8 cellular contexts compared by ENCODE assay signal in genomic region chr20:54207743-54208491, GRCh38. TPM values are rescaled to one million over a fixed set of nuclear protein-coding genes. Genes with fewer than 3 reads are reported as not detected.
DNase-seq lines count a peak whose midpoint lies in the region; ATAC-seq and TF ChIP-seq lines count a peak whose summit lies in the region.

TSS of gene PFDN4 (plus strand) at chr20:54208087. CDS start at chr20:54208101, 14 bp downstream.

- in situ Hi-C loops in astrocyte of the cerebellum (cut with HindIII; ENCODE audit: low sequenced_read_pairs), result no loop called here

- ATAC-seq in HG02943 (IDR thresholded peaks at IDR 0.05; ENCODE audit: low read depth, unreplicated experiment) (peak; percentile 96), sciatic nerve (peak; percentile 96)

- peak; percentile 87 for TF ChIP-seq CTCF in astrocyte of the cerebellum (IDR thresholded peaks at IDR 0.05; ENCODE audit: low read depth, low read length, missing control alignments)

- peak; percentile 67 for DNase-seq in NK-92 treated with Interleukin-12 subunit alpha and Interleukin-12 subunit beta, amount 100 ng/mL, for 24 hours (lab: John Stamatoyannopoulos, UW)
- DNase-seq in NK-92 (lab: John Stamatoyannopoulos, UW; ENCODE audit: unreplicated experiment) (no peak), NCI-H1694 treated with DMSO at 0.1 percent for 48 hours (lab: John Stamatoyannopoulos, UW) (peak; percentile 46), T-helper 9 cell (peak; percentile 60), astrocyte of the cerebellum (ENCODE audit: low read depth) (peak; percentile 55), hippocampal formation (lab: John Stamatoyannopoulos, UW) (peak; percentile 76 to 82), sciatic nerve (ENCODE audit: low spot score) (peak; percentile 88)

- peak within 1 kb of the TSS; percentile 91 for H3K4me3 ChIP-seq in astrocyte of the cerebellum (ENCODE audit: low read depth, low read length)

- intact Hi-C loops in sciatic nerve (cut with DNase I), result no loop called here

RNA-seq across cellular contexts. Expression of gene PFDN4, which starts in this region (rescaled TPM):
- total RNA-seq in sciatic nerve, result 26.3 TPM
